In the genomic region with DNA sequence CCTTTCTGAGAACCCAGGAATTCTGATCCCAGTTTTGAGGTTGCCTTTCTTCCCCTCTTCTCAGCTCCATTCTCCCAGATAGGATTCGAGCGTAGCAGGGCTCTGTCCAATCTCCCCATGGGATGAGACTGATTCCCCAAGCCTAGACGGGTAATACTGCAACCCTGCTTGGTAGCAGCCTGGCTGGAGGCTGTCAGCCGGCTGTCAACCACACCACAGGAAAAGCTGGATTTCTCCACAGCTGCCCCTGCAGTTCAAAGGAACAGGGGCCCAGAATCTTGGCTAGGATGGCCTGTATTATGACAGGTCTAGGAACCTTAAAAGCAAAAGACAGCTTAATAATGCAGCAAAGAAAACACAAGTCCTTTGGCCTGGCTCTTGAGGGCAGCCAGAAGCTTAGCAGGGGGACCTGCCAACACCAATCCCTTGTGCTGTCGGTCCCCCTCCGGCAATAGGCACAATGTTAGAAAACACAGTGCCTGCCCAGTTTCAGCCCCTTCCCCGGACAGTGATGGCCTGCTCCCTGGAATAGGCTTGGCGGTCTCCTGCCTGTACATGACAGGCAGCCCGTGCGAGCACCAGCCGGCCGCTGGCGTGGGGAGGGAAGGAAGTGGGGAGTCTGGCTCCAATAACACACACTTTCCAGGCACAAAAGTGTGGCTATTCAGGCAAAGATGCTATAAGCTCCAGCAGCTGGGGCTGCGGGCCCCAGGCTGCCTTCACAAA, we compare ENCODE assay signal across 1 cellular context.
TF ChIP-seq lines count a peak whose summit lies in the region.

No MANE protein-coding gene starts in this region.

TF ChIP-seq in HCT116, 20 proteins besides CTCF, POLR2A, EP300 and RAD21 (continued from another document):
- TF ChIP-seq, protein P1, sequence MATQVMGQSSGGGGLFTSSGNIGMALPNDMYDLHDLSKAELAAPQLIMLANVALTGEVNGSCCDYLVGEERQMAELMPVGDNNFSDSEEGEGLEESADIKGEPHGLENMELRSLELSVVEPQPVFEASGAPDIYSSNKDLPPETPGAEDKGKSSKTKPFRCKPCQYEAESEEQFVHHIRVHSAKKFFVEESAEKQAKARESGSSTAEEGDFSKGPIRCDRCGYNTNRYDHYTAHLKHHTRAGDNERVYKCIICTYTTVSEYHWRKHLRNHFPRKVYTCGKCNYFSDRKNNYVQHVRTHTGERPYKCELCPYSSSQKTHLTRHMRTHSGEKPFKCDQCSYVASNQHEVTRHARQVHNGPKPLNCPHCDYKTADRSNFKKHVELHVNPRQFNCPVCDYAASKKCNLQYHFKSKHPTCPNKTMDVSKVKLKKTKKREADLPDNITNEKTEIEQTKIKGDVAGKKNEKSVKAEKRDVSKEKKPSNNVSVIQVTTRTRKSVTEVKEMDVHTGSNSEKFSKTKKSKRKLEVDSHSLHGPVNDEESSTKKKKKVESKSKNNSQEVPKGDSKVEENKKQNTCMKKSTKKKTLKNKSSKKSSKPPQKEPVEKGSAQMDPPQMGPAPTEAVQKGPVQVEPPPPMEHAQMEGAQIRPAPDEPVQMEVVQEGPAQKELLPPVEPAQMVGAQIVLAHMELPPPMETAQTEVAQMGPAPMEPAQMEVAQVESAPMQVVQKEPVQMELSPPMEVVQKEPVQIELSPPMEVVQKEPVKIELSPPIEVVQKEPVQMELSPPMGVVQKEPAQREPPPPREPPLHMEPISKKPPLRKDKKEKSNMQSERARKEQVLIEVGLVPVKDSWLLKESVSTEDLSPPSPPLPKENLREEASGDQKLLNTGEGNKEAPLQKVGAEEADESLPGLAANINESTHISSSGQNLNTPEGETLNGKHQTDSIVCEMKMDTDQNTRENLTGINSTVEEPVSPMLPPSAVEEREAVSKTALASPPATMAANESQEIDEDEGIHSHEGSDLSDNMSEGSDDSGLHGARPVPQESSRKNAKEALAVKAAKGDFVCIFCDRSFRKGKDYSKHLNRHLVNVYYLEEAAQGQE (IDR thresholded peaks at IDR 0.05; ENCODE audit: low read depth) = no peak
- TF ChIP-seq YY1 (IDR thresholded peaks at IDR 0.05; ENCODE audit: extremely low read depth, insufficient replicate concordance, low read depth, low read length) (no peak), EZH2phosphoT487 (IDR thresholded peaks at IDR 0.05; ENCODE audit: borderline replicate concordance) (no peak), EGR1 (IDR thresholded peaks at IDR 0.05; ENCODE audit: low read depth) (no peak), FOSL1 (IDR thresholded peaks at IDR 0.05; ENCODE audit: low read depth) (no peak), TCF7L2 (IDR thresholded peaks at IDR 0.05; ENCODE audit: borderline replicate concordance, extremely low read depth, insufficient read depth, insufficient read length) (no peak), ZNF274 (IDR thresholded peaks at IDR 0.05; ENCODE audit: low read depth, low read length) (no peak), ZFX (IDR thresholded peaks at IDR 0.05) (no peak), CBX3 (IDR thresholded peaks at IDR 0.05; ENCODE audit: low read depth) (no peak), CEBPB (IDR thresholded peaks at IDR 0.05; ENCODE audit: low read depth) (no peak)
- TF ChIP-seq, protein P2, sequence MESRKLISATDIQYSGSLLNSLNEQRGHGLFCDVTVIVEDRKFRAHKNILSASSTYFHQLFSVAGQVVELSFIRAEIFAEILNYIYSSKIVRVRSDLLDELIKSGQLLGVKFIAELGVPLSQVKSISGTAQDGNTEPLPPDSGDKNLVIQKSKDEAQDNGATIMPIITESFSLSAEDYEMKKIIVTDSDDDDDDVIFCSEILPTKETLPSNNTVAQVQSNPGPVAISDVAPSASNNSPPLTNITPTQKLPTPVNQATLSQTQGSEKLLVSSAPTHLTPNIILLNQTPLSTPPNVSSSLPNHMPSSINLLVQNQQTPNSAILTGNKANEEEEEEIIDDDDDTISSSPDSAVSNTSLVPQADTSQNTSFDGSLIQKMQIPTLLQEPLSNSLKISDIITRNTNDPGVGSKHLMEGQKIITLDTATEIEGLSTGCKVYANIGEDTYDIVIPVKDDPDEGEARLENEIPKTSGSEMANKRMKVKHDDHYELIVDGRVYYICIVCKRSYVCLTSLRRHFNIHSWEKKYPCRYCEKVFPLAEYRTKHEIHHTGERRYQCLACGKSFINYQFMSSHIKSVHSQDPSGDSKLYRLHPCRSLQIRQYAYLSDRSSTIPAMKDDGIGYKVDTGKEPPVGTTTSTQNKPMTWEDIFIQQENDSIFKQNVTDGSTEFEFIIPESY (IDR thresholded peaks at IDR 0.05; ENCODE audit: extremely low read depth, insufficient replicate concordance, low read length) = no peak
- TF ChIP-seq, protein P3, sequence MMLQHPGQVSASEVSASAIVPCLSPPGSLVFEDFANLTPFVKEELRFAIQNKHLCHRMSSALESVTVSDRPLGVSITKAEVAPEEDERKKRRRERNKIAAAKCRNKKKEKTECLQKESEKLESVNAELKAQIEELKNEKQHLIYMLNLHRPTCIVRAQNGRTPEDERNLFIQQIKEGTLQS (IDR thresholded peaks at IDR 0.05) = no peak
